ENCODE assay signal across 1 cellular context in the genomic region with DNA sequence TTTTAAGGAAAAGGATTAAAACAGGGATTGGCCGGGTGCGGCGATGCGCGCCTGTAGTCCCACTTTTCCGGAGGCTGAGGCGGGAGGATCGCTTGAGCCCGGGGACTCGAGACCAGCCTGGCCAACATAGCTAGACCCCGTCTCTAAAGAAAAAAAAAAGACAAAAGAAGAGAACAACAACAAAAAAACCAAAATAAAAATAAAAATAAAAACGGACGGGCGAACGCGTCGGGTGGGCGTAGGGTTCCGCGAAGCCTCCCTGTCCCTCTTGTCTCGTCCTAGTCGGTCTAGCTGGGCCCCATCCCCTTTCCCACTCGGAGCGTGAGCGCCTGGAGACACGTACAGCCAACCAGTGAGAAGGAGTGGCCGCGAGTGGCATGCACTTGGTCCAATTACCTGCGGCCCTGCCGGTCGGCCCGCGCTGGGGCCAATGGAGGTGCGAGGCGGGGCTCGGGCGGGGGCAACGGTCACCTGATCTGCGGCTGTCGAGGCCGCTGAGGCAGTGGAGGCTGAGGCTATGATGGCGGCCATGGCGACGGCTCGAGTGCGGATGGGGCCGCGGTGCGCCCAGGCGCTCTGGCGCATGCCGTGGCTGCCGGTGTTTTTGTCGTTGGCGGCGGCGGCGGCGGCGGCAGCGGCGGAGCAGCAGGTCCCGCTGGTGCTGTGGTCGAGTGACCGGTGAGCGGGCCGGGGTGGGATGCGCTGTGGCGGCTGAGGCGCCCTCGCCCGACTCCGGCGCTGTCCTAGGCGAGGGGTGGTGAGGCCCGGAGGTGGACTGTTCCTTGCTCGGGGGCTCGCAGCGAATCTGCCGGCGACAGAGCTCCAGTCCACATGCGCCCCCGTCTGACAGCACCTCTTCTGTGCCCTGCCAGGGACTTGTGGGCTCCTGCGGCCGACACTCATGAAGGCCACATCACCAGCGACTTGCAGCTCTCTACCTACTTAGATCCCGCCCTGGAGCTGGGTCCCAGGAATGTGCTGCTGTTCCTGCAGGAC.
TF ChIP-seq lines count a peak whose summit lies in the region.

A gene with protein sequence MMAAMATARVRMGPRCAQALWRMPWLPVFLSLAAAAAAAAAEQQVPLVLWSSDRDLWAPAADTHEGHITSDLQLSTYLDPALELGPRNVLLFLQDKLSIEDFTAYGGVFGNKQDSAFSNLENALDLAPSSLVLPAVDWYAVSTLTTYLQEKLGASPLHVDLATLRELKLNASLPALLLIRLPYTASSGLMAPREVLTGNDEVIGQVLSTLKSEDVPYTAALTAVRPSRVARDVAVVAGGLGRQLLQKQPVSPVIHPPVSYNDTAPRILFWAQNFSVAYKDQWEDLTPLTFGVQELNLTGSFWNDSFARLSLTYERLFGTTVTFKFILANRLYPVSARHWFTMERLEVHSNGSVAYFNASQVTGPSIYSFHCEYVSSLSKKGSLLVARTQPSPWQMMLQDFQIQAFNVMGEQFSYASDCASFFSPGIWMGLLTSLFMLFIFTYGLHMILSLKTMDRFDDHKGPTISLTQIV (plus strand): TSS at position 502 of the 996 bp plus-strand sequence. CDS start 16 bp downstream, at position 518.

TF ChIP-seq in A549, 52 proteins besides CTCF, POLR2A, EP300 and RAD21 (continued from another document):
- TF ChIP-seq, protein P1, sequence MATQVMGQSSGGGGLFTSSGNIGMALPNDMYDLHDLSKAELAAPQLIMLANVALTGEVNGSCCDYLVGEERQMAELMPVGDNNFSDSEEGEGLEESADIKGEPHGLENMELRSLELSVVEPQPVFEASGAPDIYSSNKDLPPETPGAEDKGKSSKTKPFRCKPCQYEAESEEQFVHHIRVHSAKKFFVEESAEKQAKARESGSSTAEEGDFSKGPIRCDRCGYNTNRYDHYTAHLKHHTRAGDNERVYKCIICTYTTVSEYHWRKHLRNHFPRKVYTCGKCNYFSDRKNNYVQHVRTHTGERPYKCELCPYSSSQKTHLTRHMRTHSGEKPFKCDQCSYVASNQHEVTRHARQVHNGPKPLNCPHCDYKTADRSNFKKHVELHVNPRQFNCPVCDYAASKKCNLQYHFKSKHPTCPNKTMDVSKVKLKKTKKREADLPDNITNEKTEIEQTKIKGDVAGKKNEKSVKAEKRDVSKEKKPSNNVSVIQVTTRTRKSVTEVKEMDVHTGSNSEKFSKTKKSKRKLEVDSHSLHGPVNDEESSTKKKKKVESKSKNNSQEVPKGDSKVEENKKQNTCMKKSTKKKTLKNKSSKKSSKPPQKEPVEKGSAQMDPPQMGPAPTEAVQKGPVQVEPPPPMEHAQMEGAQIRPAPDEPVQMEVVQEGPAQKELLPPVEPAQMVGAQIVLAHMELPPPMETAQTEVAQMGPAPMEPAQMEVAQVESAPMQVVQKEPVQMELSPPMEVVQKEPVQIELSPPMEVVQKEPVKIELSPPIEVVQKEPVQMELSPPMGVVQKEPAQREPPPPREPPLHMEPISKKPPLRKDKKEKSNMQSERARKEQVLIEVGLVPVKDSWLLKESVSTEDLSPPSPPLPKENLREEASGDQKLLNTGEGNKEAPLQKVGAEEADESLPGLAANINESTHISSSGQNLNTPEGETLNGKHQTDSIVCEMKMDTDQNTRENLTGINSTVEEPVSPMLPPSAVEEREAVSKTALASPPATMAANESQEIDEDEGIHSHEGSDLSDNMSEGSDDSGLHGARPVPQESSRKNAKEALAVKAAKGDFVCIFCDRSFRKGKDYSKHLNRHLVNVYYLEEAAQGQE (IDR thresholded peaks at IDR 0.05), result no peak
- TF ChIP-seq KDM5A (IDR thresholded peaks at IDR 0.05) (peak; percentile 82), NR3C1 (IDR thresholded peaks at IDR 0.05) (no peak), RCOR1 (IDR thresholded peaks at IDR 0.05; ENCODE audit: low read depth, low read length) (no peak), FOSL2 (IDR thresholded peaks at IDR 0.05) (no peak), FOSL2 (CRISPR knock-in tag; IDR thresholded peaks at IDR 0.05) (no peak), ZC3H11A (IDR thresholded peaks at IDR 0.05) (no peak), SMC3 (IDR thresholded peaks at IDR 0.05) (no peak), MYC (IDR thresholded peaks at IDR 0.05; ENCODE audit: borderline replicate concordance, low read length) (no peak), BHLHE40 (IDR thresholded peaks at IDR 0.05; ENCODE audit: low read depth, low read length) (no peak), CEBPB (IDR thresholded peaks at IDR 0.05) (no peak), HOXB5 (CRISPR knock-in tag; IDR thresholded peaks at IDR 0.05) (no peak), RARB (CRISPR knock-in tag; IDR thresholded peaks at IDR 0.05) (no peak), FOXS1 (CRISPR knock-in tag; IDR thresholded peaks at IDR 0.05) (no peak), JUNB (IDR thresholded peaks at IDR 0.05) (no peak), HOXA7 (CRISPR knock-in tag; IDR thresholded peaks at IDR 0.05) (no peak), JUN (IDR thresholded peaks at IDR 0.05) (peak in 1 of 2 experiments; percentile 73; a peak in 3 of 5 replicates), CBX8 (IDR thresholded peaks at IDR 0.05) (no peak), NPAS2 (CRISPR knock-in tag; IDR thresholded peaks at IDR 0.05; ENCODE audit: borderline replicate concordance) (no peak), POLR2AphosphoS2 (conservative IDR thresholded peaks at IDR 0.05; ENCODE audit: low read length) (no peak), FOSB (CRISPR knock-in tag; IDR thresholded peaks at IDR 0.05) (no peak), TP53 (CRISPR knock-in tag; IDR thresholded peaks at IDR 0.05) (no peak), SREBF2 (IDR thresholded peaks at IDR 0.05) (no peak), RNF2 (IDR thresholded peaks at IDR 0.05; ENCODE audit: borderline replicate concordance, low read depth) (no peak), HEYL (CRISPR knock-in tag; IDR thresholded peaks at IDR 0.05) (no peak), ZFP36 (IDR thresholded peaks at IDR 0.05; ENCODE audit: borderline replicate concordance, partially characterized antibody) (no peak), NFE2L2 (conservative IDR thresholded peaks at IDR 0.05; ENCODE audit: low read length) (no peak), ESRRA (IDR thresholded peaks at IDR 0.05; ENCODE audit: borderline replicate concordance, low read length) (no peak), MAZ (IDR thresholded peaks at IDR 0.05; ENCODE audit: borderline replicate concordance, low read depth, low read length) (no peak), TFCP2L1 (CRISPR knock-in tag; IDR thresholded peaks at IDR 0.05) (no peak), ZNF302 (CRISPR knock-in tag; IDR thresholded peaks at IDR 0.05) (no peak), MAFK (IDR thresholded peaks at IDR 0.05; ENCODE audit: partially characterized antibody) (no peak), HDAC2 (IDR thresholded peaks at IDR 0.05) (no peak; the same call in 1 of the 2 replicates), PHF8 (IDR thresholded peaks at IDR 0.05; ENCODE audit: borderline replicate concordance, low read depth) (peak; percentile 37), CHD2 (IDR thresholded peaks at IDR 0.05; ENCODE audit: low read length, partially characterized antibody) (no peak), EHF (CRISPR knock-in tag; IDR thresholded peaks at IDR 0.05) (no peak), RFX5 (IDR thresholded peaks at IDR 0.05) (0 out of 2 replicates have a peak, but pooled peaks have one; percentile 51), CBX2 (IDR thresholded peaks at IDR 0.05; ENCODE audit: borderline replicate concordance, low read depth) (no peak), ZSCAN20 (CRISPR knock-in tag; IDR thresholded peaks at IDR 0.05) (no peak), HOXB13 (CRISPR knock-in tag; IDR thresholded peaks at IDR 0.05; ENCODE audit: low read depth) (no peak), CHD4 (IDR thresholded peaks at IDR 0.05; ENCODE audit: borderline replicate concordance) (no peak), EHMT2 (IDR thresholded peaks at IDR 0.05; ENCODE audit: low read depth) (no peak)
- TF ChIP-seq, protein P2, sequence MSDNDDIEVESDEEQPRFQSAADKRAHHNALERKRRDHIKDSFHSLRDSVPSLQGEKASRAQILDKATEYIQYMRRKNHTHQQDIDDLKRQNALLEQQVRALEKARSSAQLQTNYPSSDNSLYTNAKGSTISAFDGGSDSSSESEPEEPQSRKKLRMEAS (IDR thresholded peaks at IDR 0.05), result peak; percentile 72; the same call in 1 of the 2 replicates
- TF ChIP-seq, protein P3, sequence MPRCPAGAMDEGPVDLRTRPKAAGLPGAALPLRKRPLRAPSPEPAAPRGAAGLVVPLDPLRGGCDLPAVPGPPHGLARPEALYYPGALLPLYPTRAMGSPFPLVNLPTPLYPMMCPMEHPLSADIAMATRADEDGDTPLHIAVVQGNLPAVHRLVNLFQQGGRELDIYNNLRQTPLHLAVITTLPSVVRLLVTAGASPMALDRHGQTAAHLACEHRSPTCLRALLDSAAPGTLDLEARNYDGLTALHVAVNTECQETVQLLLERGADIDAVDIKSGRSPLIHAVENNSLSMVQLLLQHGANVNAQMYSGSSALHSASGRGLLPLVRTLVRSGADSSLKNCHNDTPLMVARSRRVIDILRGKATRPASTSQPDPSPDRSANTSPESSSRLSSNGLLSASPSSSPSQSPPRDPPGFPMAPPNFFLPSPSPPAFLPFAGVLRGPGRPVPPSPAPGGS (IDR thresholded peaks at IDR 0.05), result no peak
- TF ChIP-seq, protein P4, sequence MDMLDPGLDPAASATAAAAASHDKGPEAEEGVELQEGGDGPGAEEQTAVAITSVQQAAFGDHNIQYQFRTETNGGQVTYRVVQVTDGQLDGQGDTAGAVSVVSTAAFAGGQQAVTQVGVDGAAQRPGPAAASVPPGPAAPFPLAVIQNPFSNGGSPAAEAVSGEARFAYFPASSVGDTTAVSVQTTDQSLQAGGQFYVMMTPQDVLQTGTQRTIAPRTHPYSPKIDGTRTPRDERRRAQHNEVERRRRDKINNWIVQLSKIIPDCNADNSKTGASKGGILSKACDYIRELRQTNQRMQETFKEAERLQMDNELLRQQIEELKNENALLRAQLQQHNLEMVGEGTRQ (IDR thresholded peaks at IDR 0.05), result peak; percentile 83
- TF ChIP-seq, protein P5, sequence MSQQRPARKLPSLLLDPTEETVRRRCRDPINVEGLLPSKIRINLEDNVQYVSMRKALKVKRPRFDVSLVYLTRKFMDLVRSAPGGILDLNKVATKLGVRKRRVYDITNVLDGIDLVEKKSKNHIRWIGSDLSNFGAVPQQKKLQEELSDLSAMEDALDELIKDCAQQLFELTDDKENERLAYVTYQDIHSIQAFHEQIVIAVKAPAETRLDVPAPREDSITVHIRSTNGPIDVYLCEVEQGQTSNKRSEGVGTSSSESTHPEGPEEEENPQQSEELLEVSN (IDR thresholded peaks at IDR 0.05; ENCODE audit: borderline replicate concordance, low read depth), result peak; percentile 86; the same call in 1 of the 2 replicates
- TF ChIP-seq, protein P6, sequence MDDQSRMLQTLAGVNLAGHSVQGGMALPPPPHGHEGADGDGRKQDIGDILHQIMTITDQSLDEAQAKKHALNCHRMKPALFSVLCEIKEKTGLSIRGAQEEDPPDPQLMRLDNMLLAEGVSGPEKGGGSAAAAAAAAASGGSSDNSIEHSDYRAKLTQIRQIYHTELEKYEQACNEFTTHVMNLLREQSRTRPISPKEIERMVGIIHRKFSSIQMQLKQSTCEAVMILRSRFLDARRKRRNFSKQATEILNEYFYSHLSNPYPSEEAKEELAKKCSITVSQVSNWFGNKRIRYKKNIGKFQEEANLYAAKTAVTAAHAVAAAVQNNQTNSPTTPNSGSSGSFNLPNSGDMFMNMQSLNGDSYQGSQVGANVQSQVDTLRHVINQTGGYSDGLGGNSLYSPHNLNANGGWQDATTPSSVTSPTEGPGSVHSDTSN (IDR thresholded peaks at IDR 0.05), result peak; percentile 98
- TF ChIP-seq, protein P7, sequence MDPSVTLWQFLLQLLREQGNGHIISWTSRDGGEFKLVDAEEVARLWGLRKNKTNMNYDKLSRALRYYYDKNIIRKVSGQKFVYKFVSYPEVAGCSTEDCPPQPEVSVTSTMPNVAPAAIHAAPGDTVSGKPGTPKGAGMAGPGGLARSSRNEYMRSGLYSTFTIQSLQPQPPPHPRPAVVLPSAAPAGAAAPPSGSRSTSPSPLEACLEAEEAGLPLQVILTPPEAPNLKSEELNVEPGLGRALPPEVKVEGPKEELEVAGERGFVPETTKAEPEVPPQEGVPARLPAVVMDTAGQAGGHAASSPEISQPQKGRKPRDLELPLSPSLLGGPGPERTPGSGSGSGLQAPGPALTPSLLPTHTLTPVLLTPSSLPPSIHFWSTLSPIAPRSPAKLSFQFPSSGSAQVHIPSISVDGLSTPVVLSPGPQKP (IDR thresholded peaks at IDR 0.05; ENCODE audit: low read depth, low read length), result no peak
- TF ChIP-seq, protein P8, sequence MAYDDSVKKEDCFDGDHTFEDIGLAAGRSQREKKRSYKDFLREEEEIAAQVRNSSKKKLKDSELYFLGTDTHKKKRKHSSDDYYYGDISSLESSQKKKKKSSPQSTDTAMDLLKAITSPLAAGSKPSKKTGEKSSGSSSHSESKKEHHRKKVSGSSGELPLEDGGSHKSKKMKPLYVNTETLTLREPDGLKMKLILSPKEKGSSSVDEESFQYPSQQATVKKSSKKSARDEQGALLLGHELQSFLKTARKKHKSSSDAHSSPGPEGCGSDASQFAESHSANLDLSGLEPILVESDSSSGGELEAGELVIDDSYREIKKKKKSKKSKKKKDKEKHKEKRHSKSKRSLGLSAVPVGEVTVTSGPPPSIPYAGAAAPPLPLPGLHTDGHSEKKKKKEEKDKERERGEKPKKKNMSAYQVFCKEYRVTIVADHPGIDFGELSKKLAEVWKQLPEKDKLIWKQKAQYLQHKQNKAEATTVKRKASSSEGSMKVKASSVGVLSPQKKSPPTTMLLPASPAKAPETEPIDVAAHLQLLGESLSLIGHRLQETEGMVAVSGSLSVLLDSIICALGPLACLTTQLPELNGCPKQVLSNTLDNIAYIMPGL (CRISPR knock-in tag; IDR thresholded peaks at IDR 0.05; ENCODE audit: borderline replicate concordance), result no peak
- TF ChIP-seq, protein P9, sequence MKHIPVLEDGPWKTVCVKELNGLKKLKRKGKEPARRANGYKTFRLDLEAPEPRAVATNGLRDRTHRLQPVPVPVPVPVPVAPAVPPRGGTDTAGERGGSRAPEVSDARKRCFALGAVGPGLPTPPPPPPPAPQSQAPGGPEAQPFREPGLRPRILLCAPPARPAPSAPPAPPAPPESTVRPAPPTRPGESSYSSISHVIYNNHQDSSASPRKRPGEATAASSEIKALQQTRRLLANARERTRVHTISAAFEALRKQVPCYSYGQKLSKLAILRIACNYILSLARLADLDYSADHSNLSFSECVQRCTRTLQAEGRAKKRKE (CRISPR knock-in tag; IDR thresholded peaks at IDR 0.05; ENCODE audit: low read depth), result no peak
- TF ChIP-seq, protein P10, sequence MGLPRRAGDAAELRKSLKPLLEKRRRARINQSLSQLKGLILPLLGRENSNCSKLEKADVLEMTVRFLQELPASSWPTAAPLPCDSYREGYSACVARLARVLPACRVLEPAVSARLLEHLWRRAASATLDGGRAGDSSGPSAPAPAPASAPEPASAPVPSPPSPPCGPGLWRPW (IDR thresholded peaks at IDR 0.05), result no peak
